ENCODE assay signal across 8 cellular contexts in the genomic region with DNA sequence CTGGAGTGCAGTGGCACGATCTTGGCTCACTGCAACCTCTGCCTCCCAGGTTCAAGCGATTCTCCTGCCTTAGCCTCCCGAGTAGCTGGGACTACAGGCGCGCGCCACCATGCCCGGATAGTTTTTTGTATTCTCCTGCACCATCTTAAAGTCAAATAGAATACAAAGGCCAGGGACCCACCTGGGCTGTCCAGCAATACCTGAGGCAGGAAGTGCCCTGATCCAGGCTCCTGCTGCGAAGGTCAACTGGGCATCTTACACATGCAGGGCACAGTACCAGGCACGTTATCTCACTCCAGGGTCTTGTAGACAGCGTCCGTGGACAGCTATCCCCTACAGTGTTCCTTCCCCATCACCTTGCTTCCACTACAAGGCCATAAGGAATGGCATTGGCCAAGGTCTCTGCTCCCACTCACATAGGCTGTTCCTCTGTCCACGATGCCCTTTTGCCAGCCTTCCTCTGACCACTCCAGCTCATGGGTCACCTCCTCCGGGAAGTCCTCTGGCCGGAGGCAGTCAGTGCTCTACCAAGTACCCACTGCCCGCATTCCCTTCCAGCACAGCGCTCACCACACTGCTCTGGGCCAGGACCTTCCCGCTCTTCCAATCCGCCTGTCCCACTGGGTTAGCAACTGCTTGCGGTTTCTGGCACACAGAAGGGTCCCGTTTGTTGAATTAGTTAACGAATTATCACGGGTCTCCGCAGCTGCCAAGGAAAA. TPM values are rescaled to one million over a fixed set of nuclear protein-coding genes. Genes with fewer than 3 reads are reported as not detected.
DNase-seq lines count a peak whose midpoint lies in the region; TF ChIP-seq lines count a peak whose summit lies in the region.

No MANE protein-coding gene starts in this region.

- H3K4me3 ChIP-seq in uterus = peak overlapping the region; percentile 51 to 71

- peaks cover 23% of the 10 kb centered on the region for H3K4me1 Mint-ChIP-seq in activated naive CD4-positive, alpha-beta T cell treated with anti-CD3 and anti-CD28 coated beads, Interleukin-2, amount 10 ng/mL, durations not matched to agents 7 days and 5 days
- peaks cover 4% of the 10 kb centered on the region for H3K4me1 Mint-ChIP-seq in activated naive CD4-positive, alpha-beta T cell treated with anti-CD3 and anti-CD28 coated beads for 36 hours (ENCODE audit: low read depth)
- H3K4me1 Mint-ChIP-seq in dendritic cell treated with granulocyte-macrophage colony-stimulating factor and Interleukin-4, amounts not matched to agents 40 ng/mL and 50 ng/mL, for 4 days (ENCODE audit: low read depth) = peaks cover 42% of the 10 kb centered on the region
- H3K4me1 Mint-ChIP-seq in mesothelial cell of epicardium = peaks cover 48% of the 10 kb centered on the region

- H3K9me3 ChIP-seq in uterus = no peaks in the 10 kb centered on the region

- H3K27ac ChIP-seq in uterus = peak overlapping the region; percentile 82 to 92

- H3K36me3 ChIP-seq in uterus = no peaks in the 10 kb centered on the region

- H3K9me3 Mint-ChIP-seq in activated naive CD4-positive, alpha-beta T cell treated with anti-CD3 and anti-CD28 coated beads, Interleukin-2, amount 10 ng/mL, durations not matched to agents 7 days and 5 days = no peaks in the 10 kb centered on the region
- H3K9me3 Mint-ChIP-seq in activated naive CD4-positive, alpha-beta T cell treated with anti-CD3 and anti-CD28 coated beads for 36 hours = no peaks in the 10 kb centered on the region
- H3K9me3 Mint-ChIP-seq in dendritic cell treated with granulocyte-macrophage colony-stimulating factor and Interleukin-4, amounts not matched to agents 40 ng/mL and 50 ng/mL, for 4 days = no peaks in the 10 kb centered on the region
- no peaks in the 10 kb centered on the region for H3K9me3 Mint-ChIP-seq in mesothelial cell of epicardium

- peaks cover 72% of the 10 kb centered on the region for H3K27me3 Mint-ChIP-seq in activated naive CD4-positive, alpha-beta T cell treated with anti-CD3 and anti-CD28 coated beads, Interleukin-2, amount 10 ng/mL, durations not matched to agents 7 days and 5 days
- H3K27me3 Mint-ChIP-seq in activated naive CD4-positive, alpha-beta T cell treated with anti-CD3 and anti-CD28 coated beads for 36 hours (ENCODE audit: low read depth) = peaks cover 34% of the 10 kb centered on the region
- peaks cover 59% of the 10 kb centered on the region for H3K27me3 Mint-ChIP-seq in dendritic cell treated with granulocyte-macrophage colony-stimulating factor and Interleukin-4, amounts not matched to agents 40 ng/mL and 50 ng/mL, for 4 days
- H3K27me3 Mint-ChIP-seq in mesothelial cell of epicardium (ENCODE audit: low read depth) = peaks cover 4% of the 10 kb centered on the region

- H3K4me3 Mint-ChIP-seq in activated naive CD4-positive, alpha-beta T cell treated with anti-CD3 and anti-CD28 coated beads, Interleukin-2, amount 10 ng/mL, durations not matched to agents 7 days and 5 days = peak overlapping the region; percentile 44
- H3K4me3 Mint-ChIP-seq in activated naive CD4-positive, alpha-beta T cell treated with anti-CD3 and anti-CD28 coated beads for 36 hours = no peak overlapping the region
- H3K4me3 Mint-ChIP-seq in dendritic cell treated with granulocyte-macrophage colony-stimulating factor and Interleukin-4, amounts not matched to agents 40 ng/mL and 50 ng/mL, for 4 days = peak overlapping the region; percentile 78
- peak overlapping the region; percentile 70 for H3K4me3 Mint-ChIP-seq in mesothelial cell of epicardium

- no peaks in the 10 kb centered on the region for H3K36me3 Mint-ChIP-seq in activated naive CD4-positive, alpha-beta T cell treated with anti-CD3 and anti-CD28 coated beads, Interleukin-2, amount 10 ng/mL, durations not matched to agents 7 days and 5 days
- H3K36me3 Mint-ChIP-seq in activated naive CD4-positive, alpha-beta T cell treated with anti-CD3 and anti-CD28 coated beads for 36 hours (ENCODE audit: low read depth) = no peaks in the 10 kb centered on the region
- H3K36me3 Mint-ChIP-seq in dendritic cell treated with granulocyte-macrophage colony-stimulating factor and Interleukin-4, amounts not matched to agents 40 ng/mL and 50 ng/mL, for 4 days (ENCODE audit: low read depth) = no peaks in the 10 kb centered on the region
- no peaks in the 10 kb centered on the region for H3K36me3 Mint-ChIP-seq in mesothelial cell of epicardium

- peaks cover 21 to 33% of the 10 kb centered on the region in 2 donors for H3K4me1 ChIP-seq in uterus

- TF ChIP-seq POLR2A in uterus (IDR thresholded peaks at IDR 0.05) = no peak

- H3K27me3 ChIP-seq in uterus = no peaks in the 10 kb centered on the region

- TF ChIP-seq CTCF in mesothelial cell of epicardium (IDR thresholded peaks at IDR 0.05; ENCODE audit: unreplicated experiment) (no peak), uterus (IDR thresholded peaks at IDR 0.05) (no peak)

- DNase-seq in activated naive CD4-positive, alpha-beta T cell treated with anti-CD3 and anti-CD28 coated beads, Interleukin-2, amount 10 ng/mL, durations not matched to agents 7 days and 5 days = no peak
- DNase-seq in activated naive CD4-positive, alpha-beta T cell treated with anti-CD3 and anti-CD28 coated beads for 36 hours = no peak
- DNase-seq in mesothelial cell of epicardium (ENCODE audit: low spot score in 2 of 2, unreplicated experiment in 2 of 2) (peak in 1 of 2 experiments; percentile 31), uterus (peak in 1 of 2 donors; percentile 37), NOMO-1 treated with dmso at 0.1 percent for 144 hours (lab: John Stamatoyannopoulos, UW; ENCODE audit: unreplicated experiment) (no peak), HT-29 (ENCODE audit: low spot score) (no peak)
- DNase-seq in effector CD8-positive, alpha-beta T cell (lab: John Stamatoyannopoulos, UW) = no peak

- no peak overlapping the region for H3K27ac Mint-ChIP-seq in activated naive CD4-positive, alpha-beta T cell treated with anti-CD3 and anti-CD28 coated beads, Interleukin-2, amount 10 ng/mL, durations not matched to agents 7 days and 5 days
- no peak overlapping the region for H3K27ac Mint-ChIP-seq in activated naive CD4-positive, alpha-beta T cell treated with anti-CD3 and anti-CD28 coated beads for 36 hours
- no peak overlapping the region for H3K27ac Mint-ChIP-seq in dendritic cell treated with granulocyte-macrophage colony-stimulating factor and Interleukin-4, amounts not matched to agents 40 ng/mL and 50 ng/mL, for 4 days
- H3K27ac Mint-ChIP-seq in mesothelial cell of epicardium = peak overlapping the region; percentile 64

- CTCF ChIA-PET in activated naive CD4-positive, alpha-beta T cell treated with anti-CD3 and anti-CD28 coated beads, Interleukin-2, amount 10 ng/mL, durations not matched to agents 7 days and 5 days (lab: Charles Lee) = interaction anchor here (1.0 to 5.7 kb wide), 2 partner anchors 11 to 36 kb away, joined by 3 to 39 read pairs; no protein-coding TSS in a partner anchor
- CTCF ChIA-PET in activated naive CD4-positive, alpha-beta T cell treated with anti-CD3 and anti-CD28 coated beads for 36 hours (lab: Charles Lee) = interaction anchor here (0.7 to 2.5 kb wide), 5 partner anchors 11 to 162 kb away, joined by 3 to 13 read pairs (median 4); no protein-coding TSS in a partner anchor

- intact Hi-C loops in activated naive CD4-positive, alpha-beta T cell treated with anti-CD3 and anti-CD28 coated beads for 36 hours (cut with micrococcal nuclease) = no loop called here
- intact Hi-C loops in dendritic cell treated with granulocyte-macrophage colony-stimulating factor and Interleukin-4, amounts not matched to agents 40 ng/mL and 50 ng/mL, for 4 days (cut with micrococcal nuclease) = no loop called here
- intact Hi-C loops in uterus (cut with DNase I; ENCODE audit: low total_unique reads) = loop anchor here (10.0 kb wide), 1 partner anchor 1062 kb away; a partner anchor contains a TSS

RNA-seq across cellular contexts. Expression of a gene that starts 1.0 kb away (rescaled TPM):
- total RNA-seq in activated naive CD4-positive, alpha-beta T cell treated with anti-CD3 and anti-CD28 coated beads for 36 hours = under 1 TPM; 0.47 to 0.74 TPM
- total RNA-seq in mesothelial cell of epicardium (66.3 to 68.7 TPM (median 66.9 TPM) in 3 replicates), uterus (100 to 1,000 TPM in 1 of 4 donors, 10 to 100 TPM in 3; 19.4 to 112 (median 85.2) TPM)
- total RNA-seq in HT-29 (2014; rRNA removed; shearing (Covaris generic)) = 20.4 and 20.5 TPM in 2 replicates

RNA-seq across cellular contexts. Expression of a gene that starts 30.8 kb away (rescaled TPM):
- not detected for total RNA-seq in activated naive CD4-positive, alpha-beta T cell treated with anti-CD3 and anti-CD28 coated beads for 36 hours
- total RNA-seq in mesothelial cell of epicardium (48.8 to 50.7 TPM (median 50.1 TPM) in 3 replicates), uterus (100 to 1,000 TPM in 1 of 4 donors, 10 to 100 TPM in 3; 14.1 to 148 (median 45.3) TPM)
- 0.99 and 1.6 TPM in 2 replicates for total RNA-seq in HT-29 (2014; rRNA removed; shearing (Covaris generic))

Comparison
In these comparisons a context has a peak if more than half of its experiments do, and no peak if none do; other contexts are left out.
1. RNA of a gene that starts 1.0 kb away (total RNA-seq): 19.4 to 112 TPM in uterus, 66.3 to 68.7 TPM in mesothelial cell of epicardium and 20.4 to 20.5 TPM in HT-29; 0.47 to 0.74 TPM in activated naive CD4-positive, alpha-beta T cell treated with anti-CD3 and anti-CD28 coated beads for 36 hours; every median in the first group is over 10 times any median in the second.